In the genomic region with DNA sequence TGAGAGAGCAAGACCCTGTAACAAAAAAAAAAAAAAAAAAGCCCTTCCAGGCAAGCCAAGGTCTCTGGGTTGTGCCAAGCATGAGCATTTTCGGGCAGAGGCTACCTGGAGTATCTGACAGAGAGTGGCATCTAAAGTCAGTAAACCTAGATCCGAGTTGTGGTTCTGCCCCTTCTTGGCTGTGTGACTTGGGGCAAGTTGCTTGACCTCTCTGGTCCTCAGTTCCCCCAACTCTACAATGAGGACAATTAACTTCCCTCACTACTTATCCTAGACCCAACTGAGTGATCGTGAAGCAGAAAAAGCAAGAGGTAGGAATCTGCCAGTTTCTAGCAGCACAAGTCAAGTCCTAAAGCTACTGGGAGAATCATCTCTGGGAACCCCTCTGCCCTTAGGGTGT, we compare ENCODE assay signal across 24 cellular contexts. TPM values are rescaled to one million over a fixed set of nuclear protein-coding genes. Genes with fewer than 3 reads are reported as not detected.
DNase-seq lines count a peak whose midpoint lies in the region; ATAC-seq, FAIRE-seq and TF ChIP-seq lines count a peak whose summit lies in the region.
"Had no signal": no experiment of that assay in that cellular context is flagged by ENCODE, and none has a peak within 500 bp of the region (broad histone marks: within the 10 kb centered on the region; RNA-seq: fewer than 3 reads in every experiment).

No MANE protein-coding gene starts in this region.

- no peak for DNase-seq in A549 (ENCODE audit: low read depth in 1 of 2, low spot score in 1 of 2)
- no peak for DNase-seq in K562 (ENCODE audit: extremely low read depth in 1 of 4, low spot score in 3 of 4)
- peak; percentile 19 for DNase-seq in endodermal cell
- DNase-seq in mesenteric fat pad (ENCODE audit: low spot score): no peak
- DNase-seq in naive thymus-derived CD8-positive, alpha-beta T cell: no peak
- no peak for DNase-seq in NK-92 treated with Interleukin-12 subunit alpha and Interleukin-12 subunit beta, amount 100 ng/mL, for 24 hours (lab: John Stamatoyannopoulos, UW)
- DNase-seq in effector memory CD4-positive, alpha-beta T cell: no peak
- DNase-seq: 8988T; AML-193; Caco-2; Calu3; CD4-positive, alpha-beta T cell; CD8-positive, alpha-beta T cell; DMS79 treated with DMSO at 0.1 percent for 48 hours; GF-D8 had no signal

- intact Hi-C loops in K562 (cut with micrococcal nuclease): no loop called here

- H3K9me3 ChIP-seq in A549 (no peaks in the 10 kb centered on the region), HEK293 (ENCODE audit: control insufficient read depth, insufficient read depth, low read depth, low read length) (no peaks in the 10 kb centered on the region), K562 (replicated peaks; ENCODE audit: control insufficient read depth, insufficient read depth, low read depth, low read length) (no peaks in the 10 kb centered on the region), endodermal cell (ENCODE audit: control insufficient read depth, low read length) (no peaks in the 10 kb centered on the region)
- H3K9me3 ChIP-seq in effector memory CD4-positive, alpha-beta T cell (ENCODE audit: control insufficient read depth, low read length): no peaks in the 10 kb centered on the region
- H3K9me3 ChIP-seq: BLaER1 treated with 17β-estradiol and CSF1 and Interleukin-3, amounts not matched to agents 10 nM and 100 nM; Caco-2 had no signal

- H3K4me1 ChIP-seq in A549 (no peaks in the 10 kb centered on the region), HEK293 (ENCODE audit: control insufficient read depth, insufficient read depth, low read length) (no peaks in the 10 kb centered on the region), K562 (replicated peaks in 1 of 2; ENCODE audit: control insufficient read depth in 2 of 2, insufficient read depth in 2 of 2, low read length in 2 of 2) (no peaks in the 10 kb centered on the region), endodermal cell (ENCODE audit: control insufficient read depth, insufficient read depth, low read length) (no peaks in the 10 kb centered on the region)
- no peaks in the 10 kb centered on the region for H3K4me1 ChIP-seq in effector memory CD4-positive, alpha-beta T cell (ENCODE audit: control insufficient read depth, insufficient read depth, low read length, poor library complexity, severe bottlenecking)
- H3K4me1 ChIP-seq: Caco-2 had no signal

- peaks cover 5% of the 10 kb centered on the region for H3K36me3 Mint-ChIP-seq in endodermal cell (ENCODE audit: low read depth)
- peaks cover 0 to 34% (median 17%) of the 10 kb centered on the region in 3 donors for H3K36me3 Mint-ChIP-seq in naive thymus-derived CD8-positive, alpha-beta T cell

- WGBS in A549 (ENCODE audit: missing lambda C conversion rate): 12% methylated on average over 3 of the region's 3 CpGs
- 6% methylated on average over 3 of the region's 3 CpGs for WGBS in K562 (ENCODE audit: insufficient coverage, low coverage, missing lambda C conversion rate)
- 90% methylated on average over 3 of the region's 3 CpGs; no CpG with 5 or more reads in 1 of the 2 experiments for whole genome bisulfite sequencing in endodermal cell (ENCODE audit: insufficient coverage in 1 of 2, insufficient read length in 1 of 2), 2 experiments

- TF ChIP-seq EP300 in A549 (IDR thresholded peaks at IDR 0.05): no peak
- TF ChIP-seq EP300 in K562 (IDR thresholded peaks at IDR 0.05; ENCODE audit: low read length): no peak

- TF ChIP-seq RAD21 in A549 (conservative IDR thresholded peaks at IDR 0.05 in 1 of 2, IDR thresholded peaks at IDR 0.05 in 1 of 2) (no peak), K562 (CRISPR knock-in tag; conservative IDR thresholded peaks at IDR 0.05 in 1 of 2, IDR thresholded peaks at IDR 0.05 in 1 of 2) (no peak)

- H3K9me3 Mint-ChIP-seq in endodermal cell: no peaks in the 10 kb centered on the region
- H3K9me3 Mint-ChIP-seq in naive thymus-derived CD8-positive, alpha-beta T cell: no peaks in the 10 kb centered on the region
- H3K9me3 Mint-ChIP-seq: CD4-positive, alpha-beta T cell; CD8-positive, alpha-beta T cell had no signal

- in situ Hi-C loops in K562 (cut with MboI): no loop called here

- H2AFZ ChIP-seq in K562 (ENCODE audit: low read depth, low read length): no peak overlapping the region

- no TSS peak for BruUV-seq in K562 (replicated peaks; lab: Mats Ljungman, UMichigan)

- H3K27me3 Mint-ChIP-seq in endodermal cell (ENCODE audit: insufficient read depth): no peaks in the 10 kb centered on the region
- H3K27me3 Mint-ChIP-seq in naive thymus-derived CD8-positive, alpha-beta T cell: no peaks in the 10 kb centered on the region
- H3K27me3 Mint-ChIP-seq: B cell; CD4-positive, alpha-beta T cell had no signal

- H3K9me1 ChIP-seq in K562 (ENCODE audit: control insufficient read depth, insufficient read depth, low read length): no peaks in the 10 kb centered on the region

- H3K4me1 Mint-ChIP-seq in endodermal cell: peaks cover 13% of the 10 kb centered on the region
- no peaks in the 10 kb centered on the region for H3K4me1 Mint-ChIP-seq in naive thymus-derived CD8-positive, alpha-beta T cell
- H3K4me1 Mint-ChIP-seq: B cell had no signal

- no peak overlapping the region for H3K4me3 Mint-ChIP-seq in endodermal cell
- H3K4me3 Mint-ChIP-seq in naive thymus-derived CD8-positive, alpha-beta T cell: no peak overlapping the region
- H3K4me3 Mint-ChIP-seq: B cell; CD4-positive, alpha-beta T cell; CD8-positive, alpha-beta T cell had no signal

- H3K4me3 ChIP-seq in A549 (no peak overlapping the region), HEK293 (ENCODE audit: low read depth, low read length) (no peak overlapping the region), K562 (no peak overlapping the region), endodermal cell (ENCODE audit: low read length) (no peak overlapping the region)
- H3K4me3 ChIP-seq in effector memory CD4-positive, alpha-beta T cell (ENCODE audit: insufficient read depth, low read depth, low read length, poor library complexity, severe bottlenecking): no peak overlapping the region
- H3K4me3 ChIP-seq: BLaER1 treated with 17β-estradiol and CSF1 and Interleukin-3, amounts not matched to agents 10 nM and 100 nM had no signal

- H3K27ac ChIP-seq in A549: no peak overlapping the region
- no peak overlapping the region for H3K27ac ChIP-seq in HEK293 (ENCODE audit: extremely low read depth, low read depth, low read length)
- H3K27ac ChIP-seq in K562 (ENCODE audit: extremely low read depth, low read depth, low read length): no peak overlapping the region
- peak overlapping the region; percentile 24 for H3K27ac ChIP-seq in endodermal cell (ENCODE audit: low read depth, low read length)
- H3K27ac ChIP-seq in effector memory CD4-positive, alpha-beta T cell (ENCODE audit: insufficient read depth, low read length, poor library complexity, severe bottlenecking): no peak overlapping the region
- H3K27ac ChIP-seq: BLaER1 treated with 17β-estradiol and CSF1 and Interleukin-3, amounts not matched to agents 10 nM and 100 nM; C4-2B had no signal

- peaks cover 6% of the 10 kb centered on the region for H4K20me1 ChIP-seq in K562 (replicated peaks; ENCODE audit: control insufficient read depth, insufficient read depth, low read length)
- H4K20me1 ChIP-seq: BLaER1 treated with 17β-estradiol and CSF1 and Interleukin-3, amounts not matched to agents 10 nM and 100 nM had no signal

- TF ChIP-seq CTCF in A549 (IDR thresholded peaks at IDR 0.05): no peak
- TF ChIP-seq CTCF in HEK293 (tag by site-specific recombination; IDR thresholded peaks at IDR 0.05): no peak
- TF ChIP-seq CTCF in K562 (IDR thresholded peaks at IDR 0.05 in 2 of 3, conservative IDR thresholded peaks at IDR 0.05 in 1 of 3; ENCODE audit: insufficient read depth in 2 of 3, low read depth in 1 of 3, low read length in 3 of 3): no peak
- TF ChIP-seq CTCF in endodermal cell (conservative IDR thresholded peaks at IDR 0.05): no peak

- H3K9ac ChIP-seq in K562 (ENCODE audit: insufficient read depth in 1 of 2, low read depth in 2 of 2, low read length in 2 of 2): no peak overlapping the region
- H3K9ac ChIP-seq in endodermal cell (ENCODE audit: extremely low read depth, low read length, poor library complexity, severe bottlenecking): no peak overlapping the region
- H3K9ac ChIP-seq: BLaER1 treated with 17β-estradiol and CSF1 and Interleukin-3, amounts not matched to agents 10 nM and 100 nM had no signal

- FAIRE-seq in A549 (lab: Jason Lieb, UNC): no peak
- no peak for FAIRE-seq in K562 (lab: Jason Lieb, UNC)
- FAIRE-seq: A204.1, D721Med, G401.6, GM12891, GM19239 had no signal

- H3K36me3 ChIP-seq in HEK293 (ENCODE audit: control insufficient read depth in 2 of 2, insufficient read depth in 1 of 2, low read length in 2 of 2) (peaks cover 0 to 11% of the 10 kb centered on the region in 2 experiments; a peak in 1 of 3 replicates), K562 (ENCODE audit: control insufficient read depth, insufficient read depth, low read length) (no peaks in the 10 kb centered on the region), endodermal cell (ENCODE audit: control insufficient read depth, insufficient read depth, low read length) (no peaks in the 10 kb centered on the region)
- peaks cover 6% of the 10 kb centered on the region for H3K36me3 ChIP-seq in effector memory CD4-positive, alpha-beta T cell (ENCODE audit: control insufficient read depth, insufficient read depth, low read length)

- POLR2A ChIA-PET in A549 (lab: Yijun Ruan, JAX) (no interaction called here), HEK293 (lab: Yijun Ruan, JAX) (no interaction called here), K562 (lab: Yijun Ruan, JAX) (no interaction called here)
- POLR2A ChIA-PET in naive thymus-derived CD8-positive, alpha-beta T cell (lab: Charles Lee): no interaction called here

- H3K4me2 ChIP-seq in A549 (no peak overlapping the region), K562 (ENCODE audit: insufficient read depth, low read length) (no peak overlapping the region)
- H3K4me2 ChIP-seq: BLaER1 treated with 17β-estradiol and CSF1 and Interleukin-3, amounts not matched to agents 10 nM and 100 nM had no signal

- H3K27ac Mint-ChIP-seq in endodermal cell: no peak overlapping the region
- no peak overlapping the region for H3K27ac Mint-ChIP-seq in naive thymus-derived CD8-positive, alpha-beta T cell
- H3K27ac Mint-ChIP-seq: B cell; CD4-positive, alpha-beta T cell; CD8-positive, alpha-beta T cell had no signal

- TF ChIP-seq POLR2A in A549 (IDR thresholded peaks at IDR 0.05; ENCODE audit: low read length): no peak
- TF ChIP-seq POLR2A in K562 (conservative IDR thresholded peaks at IDR 0.05): no peak

- CTCF ChIA-PET in A549 (lab: Yijun Ruan, JAX) (interaction anchor here (1.2 to 1.3 kb wide), 2 partner anchors 18 to 102 kb away, joined by 5 read pairs; no protein-coding TSS in a partner anchor), HEK293 (lab: Yijun Ruan, JAX) (no interaction called here), K562 (lab: Yijun Ruan, JAX; ENCODE audit: low intra/inter-chr PET ratio) (no interaction called here)

- H3K27me3 ChIP-seq in K562 (ENCODE audit: control insufficient read depth in 2 of 2, insufficient read depth in 2 of 2, low read length in 2 of 2) (peaks cover 32 to 68% of the 10 kb centered on the region in 2 experiments; a peak in 4 of 5 replicates), endodermal cell (ENCODE audit: control insufficient read depth, insufficient read depth, low read length, poor library complexity, severe bottlenecking) (no peaks in the 10 kb centered on the region)
- no peaks in the 10 kb centered on the region for H3K27me3 ChIP-seq in effector memory CD4-positive, alpha-beta T cell (replicated peaks; ENCODE audit: control insufficient read depth, insufficient read depth, low read length, poor library complexity, severe bottlenecking)
- H3K27me3 ChIP-seq: BLaER1 treated with 17β-estradiol and CSF1 and Interleukin-3, amounts not matched to agents 10 nM and 100 nM had no signal

- no peak for ATAC-seq in A549
- ATAC-seq in K562: no peak
- no peak for ATAC-seq in naive thymus-derived CD8-positive, alpha-beta T cell
- ATAC-seq: CD8-positive, alpha-beta T cell had no signal

- no peaks in the 10 kb centered on the region for H3K79me2 ChIP-seq in K562 (ENCODE audit: control insufficient read depth, insufficient read depth, low read length)

RNA-seq across cellular contexts. Expression of a gene that starts 34.4 kb away (rescaled TPM):
- 10.9 and 12.1 TPM in 2 replicates for polyA plus RNA-seq in A549 (2011; rRNA removed)
- polyA plus RNA-seq in A549 (2012; cell fraction: cytosol; rRNA removed): 10.2 and 10.4 TPM in 2 replicates
- polyA plus RNA-seq in A549 (2012; cell fraction: nucleus; rRNA removed): 5.3 and 7.4 TPM in 2 replicates
- 11.5 to 12.7 TPM (median 12.0 TPM) in 3 replicates for polyA plus RNA-seq in A549 (2017; fragmentation: RNase III; extraction: RNeasy Plus Mini Kit Qiagen cat#74134 plus additional on column Dnase treatment)
- 6.7 and 8.1 TPM in 2 replicates for polyA minus RNA-seq in A549 (2011; rRNA and poly(A)+ RNA removed)
- 12.4 and 19.3 TPM in 2 replicates for total RNA-seq in K562 (2011; cell fraction: chromatin; rRNA removed; ENCODE audit: low replicate concordance)
- total RNA-seq in K562 (2011; cell fraction: nucleolus; rRNA removed): 17.0 and 19.2 TPM in 2 replicates
- 21.9 and 24.2 TPM in 2 replicates for total RNA-seq in K562 (2011; cell fraction: nucleoplasm; rRNA removed)
- 10.1 and 11.2 TPM in 2 replicates for total RNA-seq in K562 (2014; rRNA removed)
- total RNA-seq in K562 (2014; rRNA removed; fragmentation: Illumina TruSeq; extraction: Trizol): 13.1 and 15.4 TPM in 2 replicates
- 10.1 and 11.0 TPM in 2 replicates for total RNA-seq in K562 (2015; rRNA removed; fragmentation: Illumina TruSeq; extraction: Trizol)
- 17.8 TPM in 2 replicates for total RNA-seq in K562 (2021)
- 14.9 and 16.4 TPM in 2 replicates for polyA plus RNA-seq in K562 (2011; rRNA removed)
- 15.7 and 17.1 TPM in 2 replicates for polyA plus RNA-seq in K562 (2011; cell fraction: cytosol; rRNA removed)
- 14.9 and 17.5 TPM in 2 replicates for polyA plus RNA-seq in K562 (2011; cell fraction: nucleus; rRNA removed)
- polyA plus RNA-seq in K562 (2012): 15.0 and 20.4 TPM in 2 replicates
- 16.2 and 19.7 TPM in 2 replicates for polyA plus RNA-seq in K562 (2014; fragmentation: Illumina TruSeq; extraction: Trizol)
- 10 to 100 TPM; 27.3 to 33.4 TPM for polyA plus RNA-seq in K562 (2014; fragmentation: Nextera tagmentation; extraction: Ambion mirVana)
- 17.3 and 18.5 TPM in 2 replicates for polyA plus RNA-seq in K562 (2014; rRNA removed)
- 12.7 and 13.4 TPM in 2 replicates for polyA minus RNA-seq in K562 (2011; rRNA and poly(A)+ RNA removed)
- 4.6 and 4.8 TPM in 2 replicates for polyA minus RNA-seq in K562 (2011; cell fraction: cytosol; rRNA and poly(A)+ RNA removed)
- polyA minus RNA-seq in K562 (2011; cell fraction: nucleus; rRNA and poly(A)+ RNA removed): 4.3 and 8.0 TPM in 2 replicates
- total RNA-seq in endodermal cell: 10 to 100 TPM; 10.9 to 14.0 TPM
- polyA plus RNA-seq in endodermal cell (2013, experiment 1 of 2): 9.9 TPM
- polyA plus RNA-seq in endodermal cell (2013, experiment 2 of 2): 7.7 TPM
- 7.7 TPM for total RNA-seq in mesenteric fat pad
- 10 to 100 TPM; 12.0 to 12.5 TPM for total RNA-seq in naive thymus-derived CD8-positive, alpha-beta T cell
- polyA plus RNA-seq in naive thymus-derived CD8-positive, alpha-beta T cell: 10 to 100 TPM; 10.3 to 15.8 (median 14.1) TPM

RNA-seq across cellular contexts. Expression of a gene that starts 34.6 kb away (rescaled TPM):
- polyA plus RNA-seq in A549 (2011; rRNA removed): 46.4 and 56.6 TPM in 2 replicates
- 33.7 and 36.1 TPM in 2 replicates for polyA plus RNA-seq in A549 (2012; cell fraction: cytosol; rRNA removed)
- 36.3 and 50.6 TPM in 2 replicates for polyA plus RNA-seq in A549 (2012; cell fraction: nucleus; rRNA removed)
- 72.4 to 82.3 TPM (median 72.5 TPM) in 3 replicates for polyA plus RNA-seq in A549 (2017; fragmentation: RNase III; extraction: RNeasy Plus Mini Kit Qiagen cat#74134 plus additional on column Dnase treatment)
- polyA minus RNA-seq in A549 (2011; rRNA and poly(A)+ RNA removed): 18.7 and 21.9 TPM in 2 replicates
- 104 and 130 TPM in 2 replicates for total RNA-seq in K562 (2011; cell fraction: chromatin; rRNA removed; ENCODE audit: low replicate concordance)
- 64.9 and 66.9 TPM in 2 replicates for total RNA-seq in K562 (2011; cell fraction: nucleolus; rRNA removed)
- 106 and 149 TPM in 2 replicates for total RNA-seq in K562 (2011; cell fraction: nucleoplasm; rRNA removed)
- total RNA-seq in K562 (2014; rRNA removed): 17.8 and 30.4 TPM in 2 replicates
- 29.8 and 33.9 TPM in 2 replicates for total RNA-seq in K562 (2014; rRNA removed; fragmentation: Illumina TruSeq; extraction: Trizol)
- total RNA-seq in K562 (2015; rRNA removed; fragmentation: Illumina TruSeq; extraction: Trizol): 37.6 and 42.7 TPM in 2 replicates
- total RNA-seq in K562 (2021): 28.9 and 32.0 TPM in 2 replicates
- 16.3 and 21.1 TPM in 2 replicates for polyA plus RNA-seq in K562 (2011; rRNA removed)
- 11.9 and 14.4 TPM in 2 replicates for polyA plus RNA-seq in K562 (2011; cell fraction: cytosol; rRNA removed)
- 24.1 and 29.4 TPM in 2 replicates for polyA plus RNA-seq in K562 (2011; cell fraction: nucleus; rRNA removed)
- 20.8 and 23.0 TPM in 2 replicates for polyA plus RNA-seq in K562 (2012)
- 27.2 and 34.0 TPM in 2 replicates for polyA plus RNA-seq in K562 (2014; fragmentation: Illumina TruSeq; extraction: Trizol)
- 1 to 10 TPM; 5.6 to 7.8 TPM for polyA plus RNA-seq in K562 (2014; fragmentation: Nextera tagmentation; extraction: Ambion mirVana)
- 25.9 and 27.1 TPM in 2 replicates for polyA plus RNA-seq in K562 (2014; rRNA removed)
- 18.4 and 27.8 TPM in 2 replicates for polyA minus RNA-seq in K562 (2011; rRNA and poly(A)+ RNA removed)
- 10.2 and 16.6 TPM in 2 replicates for polyA minus RNA-seq in K562 (2011; cell fraction: cytosol; rRNA and poly(A)+ RNA removed)
- 22.2 and 42.1 TPM in 2 replicates for polyA minus RNA-seq in K562 (2011; cell fraction: nucleus; rRNA and poly(A)+ RNA removed)
- 10 to 100 TPM; 47.6 to 48.2 TPM for total RNA-seq in endodermal cell
- polyA plus RNA-seq in endodermal cell (2013, experiment 1 of 2): 18.2 TPM
- polyA plus RNA-seq in endodermal cell (2013, experiment 2 of 2): 19.4 TPM
- total RNA-seq in mesenteric fat pad: 51.8 TPM
- total RNA-seq in naive thymus-derived CD8-positive, alpha-beta T cell: 10 to 100 TPM; 35.2 to 41.9 TPM
- 10 to 100 TPM; 21.4 to 26.0 (median 22.5) TPM for polyA plus RNA-seq in naive thymus-derived CD8-positive, alpha-beta T cell
